ENCODE assay signal across 1 cellular context in the genomic region with DNA sequence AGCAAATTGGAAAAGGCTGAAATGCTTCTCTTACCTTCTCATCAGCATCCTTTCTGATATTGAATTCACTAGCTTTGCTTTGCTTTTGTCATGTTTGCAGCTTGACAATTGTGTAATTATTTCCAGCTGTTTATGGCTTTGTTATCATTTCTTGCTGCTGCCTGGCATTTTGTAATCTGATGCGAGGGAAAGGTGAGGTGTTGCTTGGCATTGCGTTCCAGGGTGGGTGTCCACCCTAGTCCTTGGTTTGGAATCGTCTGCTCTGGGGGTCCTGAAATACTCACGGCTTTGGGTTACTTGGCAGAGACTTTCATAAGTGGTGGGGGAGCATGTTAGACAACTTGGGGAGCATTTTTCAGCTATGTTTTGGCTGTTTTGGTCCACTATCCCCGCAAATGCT.
TF ChIP-seq lines count a peak whose summit lies in the region.

No MANE protein-coding gene starts in this region.

TF ChIP-seq in H1, 55 proteins besides CTCF, POLR2A, EP300 and RAD21 (continued from another document):
- TF ChIP-seq EZH2 (IDR thresholded peaks at IDR 0.05; ENCODE audit: low read depth, low read length, severe bottlenecking) (no peak), CBX8 (IDR thresholded peaks at IDR 0.05; ENCODE audit: borderline replicate concordance, low read depth, low read length) (no peak), GABPA (IDR thresholded peaks at IDR 0.05; ENCODE audit: borderline replicate concordance, insufficient read depth, low read length) (no peak), CTBP2 (IDR thresholded peaks at IDR 0.05; ENCODE audit: borderline replicate concordance, insufficient read depth, insufficient read length, low read length) (no peak), YY1 (IDR thresholded peaks at IDR 0.05; ENCODE audit: low read depth, low read length) (no peak), TAF7 (optimal IDR thresholded peaks at IDR 0.05; ENCODE audit: borderline replicate concordance, low read depth, low read length) (no peak), SP2 (IDR thresholded peaks at IDR 0.05; ENCODE audit: low read length) (no peak), BACH1 (IDR thresholded peaks at IDR 0.05; ENCODE audit: low read length) (no peak), SP1 (IDR thresholded peaks at IDR 0.05; ENCODE audit: low read depth, low read length) (no peak), SUZ12 (IDR thresholded peaks at IDR 0.05; ENCODE audit: low read length) (no peak), SP4 (IDR thresholded peaks at IDR 0.05; ENCODE audit: low read length) (no peak)
